In genomic region chr6:170173416-170173990, GRCh38 we compare ENCODE assay signal across 18 cellular contexts.
A peak's percentile ranks its signal among the peaks of the same experiment; 100 is the strongest.
DNase-seq lines count a peak whose midpoint lies in the region; ATAC-seq and TF ChIP-seq lines count a peak whose summit lies in the region.
"Had no signal": no experiment of that assay in that cellular context is flagged by ENCODE, and none has a peak within 500 bp of the region (broad histone marks: within the 10 kb centered on the region; RNA-seq: fewer than 3 reads in every experiment).

No MANE protein-coding gene starts in this region.

- in situ Hi-C loops in mammary epithelial cell (cut with MboI; ENCODE audit: low sequenced_read_pairs in 2 of 2), result no loop called here

- H3K79me2 ChIP-seq in mammary epithelial cell (ENCODE audit: insufficient read depth, low read length), result no peaks in the 10 kb centered on the region

- H3K9me3 ChIP-seq in mammary epithelial cell (replicated peaks; ENCODE audit: insufficient read depth, low read length) (no peaks in the 10 kb centered on the region), adrenal gland (replicated peaks in 1 of 3) (no peaks in the 10 kb centered on the region), vagina (no peaks in the 10 kb centered on the region)
- H3K9me3 ChIP-seq: esophagus muscularis mucosa, right atrium auricular region had no signal

- no peak overlapping the region for H3K9ac ChIP-seq in mammary epithelial cell (ENCODE audit: insufficient read depth, low read length)

- peak overlapping the region; percentile 60 for H3K27ac Mint-ChIP-seq in MCF 10A (ENCODE audit: low read depth, unreplicated experiment)
- H3K27ac Mint-ChIP-seq in nephron progenitor cell, result peak overlapping the region; percentile 5
- H3K27ac Mint-ChIP-seq: activated naive CD8-positive, alpha-beta T cell treated with anti-CD3 and anti-CD28 coated beads for 36 hours; memory B cell had no signal

- peaks cover 5% of the 10 kb centered on the region for H3K4me1 Mint-ChIP-seq in MCF 10A (ENCODE audit: insufficient read depth, unreplicated experiment)
- peaks cover 37% of the 10 kb centered on the region for H3K4me1 Mint-ChIP-seq in nephron progenitor cell
- H3K4me1 Mint-ChIP-seq: memory B cell had no signal

- intact Hi-C loops in MCF 10A (cut with micrococcal nuclease), result loop anchor here (10.0 kb wide), 2 partner anchors 121 to 341 kb away; partner anchors contain the start of gene DLL1
- intact Hi-C loops in mammary epithelial cell (cut with micrococcal nuclease), result loop anchor here (10.0 kb wide), 1 partner anchor 199 kb away; no protein-coding TSS in a partner anchor
- intact Hi-C loops in adrenal gland (cut with DNase I), result no loop called here
- intact Hi-C loops in vagina (cut with DNase I), result no loop called here

- DNase-seq in MCF 10A (ENCODE audit: unreplicated experiment) (no peak), mammary epithelial cell (no peak), adrenal gland (peak in 5 of 7 donors; percentile 3 to 36 (median 13)), nephron progenitor cell (no peak), vagina (ENCODE audit: extremely low spot score in 2 of 2) (peak in 1 of 2 donors; percentile 70), AG08395 (ENCODE audit: low spot score) (no peak)
- DNase-seq in stimulated activated CD4-positive, alpha-beta T cell treated with anti-CD3 and anti-CD28 coated beads, Interleukin-4, amount 100 ng/mL, for 1 hour, result no peak
- DNase-seq: activated CD4-positive, CD25-positive, alpha-beta regulatory T cell treated with anti-CD3 and anti-CD28 coated beads, Interleukin-2, amount 50 U/mL, for 72 hours; activated naive CD8-positive, alpha-beta T cell treated with anti-CD3 and anti-CD28 coated beads for 36 hours; Calu3; immature natural killer cell; NCI-H187; NCI-H510A treated with DMSO at 0.1 percent for 48 hours had no signal

- H3K36me3 Mint-ChIP-seq in MCF 10A (ENCODE audit: insufficient read depth, unreplicated experiment) (peaks cover 10% of the 10 kb centered on the region), nephron progenitor cell (ENCODE audit: low read depth) (no peaks in the 10 kb centered on the region)
- H3K36me3 Mint-ChIP-seq: immature natural killer cell had no signal

- dilution Hi-C loops in mammary epithelial cell (cut with HindIII; ENCODE audit: low sequenced_read_pairs), result no loop called here

- H3K27ac ChIP-seq in mammary epithelial cell (ENCODE audit: insufficient read depth, low read depth, low read length) (no peak overlapping the region), adrenal gland (peak overlapping the region in 1 of 5 donors; percentile 29), vagina (peak overlapping the region; percentile 80)
- H3K27ac ChIP-seq: esophagus muscularis mucosa had no signal

- H3K27me3 ChIP-seq in mammary epithelial cell (ENCODE audit: insufficient read depth, low read length) (no peaks in the 10 kb centered on the region), adrenal gland (no peaks in the 10 kb centered on the region), vagina (no peaks in the 10 kb centered on the region)
- H3K27me3 ChIP-seq: dorsolateral prefrontal cortex, right atrium auricular region had no signal

- H2AFZ ChIP-seq in mammary epithelial cell (ENCODE audit: low read depth, low read length), result no peak overlapping the region

- H3K9me3 Mint-ChIP-seq in MCF 10A (ENCODE audit: unreplicated experiment), result no peaks in the 10 kb centered on the region
- H3K9me3 Mint-ChIP-seq in nephron progenitor cell, result peaks cover 37% of the 10 kb centered on the region

- 63% methylated on average over 7 of the region's 7 CpGs for WGBS in mammary epithelial cell (ENCODE audit: low coverage, missing lambda C conversion rate)
- 59 to 71% (median 60%) methylated on average over 7 of the region's 7 CpGs for WGBS in adrenal gland, 4 donors

- no peak for TF ChIP-seq CTCF in MCF 10A (IDR thresholded peaks at IDR 0.05; ENCODE audit: unreplicated experiment)
- no peak for TF ChIP-seq CTCF in mammary epithelial cell (conservative IDR thresholded peaks at IDR 0.05 in 1 of 2, IDR thresholded peaks at IDR 0.05 in 1 of 2; ENCODE audit: extremely low read depth in 1 of 2, insufficient read depth in 1 of 2, low read depth in 1 of 2, low read length in 2 of 2)
- TF ChIP-seq CTCF in adrenal gland (IDR thresholded peaks at IDR 0.05), result no peak
- no peak for TF ChIP-seq CTCF in nephron progenitor cell (IDR thresholded peaks at IDR 0.05)
- TF ChIP-seq CTCF in vagina (IDR thresholded peaks at IDR 0.05), result no peak

- CTCF ChIA-PET in MCF 10A (lab: Yijun Ruan, JAX) (interaction anchor here (0.6 to 0.7 kb wide), 2 partner anchors 53 to 92 kb away, joined by 3 read pairs; no protein-coding TSS in a partner anchor), mammary epithelial cell (lab: Charles Lee; ENCODE audit: low non-redundant PET) (no interaction called here)

- H3K4me3 Mint-ChIP-seq in MCF 10A (ENCODE audit: unreplicated experiment) (no peak overlapping the region), nephron progenitor cell (no peak overlapping the region)
- H3K4me3 Mint-ChIP-seq: activated naive CD8-positive, alpha-beta T cell treated with anti-CD3 and anti-CD28 coated beads for 36 hours; immature natural killer cell; memory B cell had no signal

- no peaks in the 10 kb centered on the region for H4K20me1 ChIP-seq in mammary epithelial cell (ENCODE audit: insufficient read depth, low read length)

- POLR2A ChIA-PET in MCF 10A (lab: Yijun Ruan, JAX), result no interaction called here

- no peak for ATAC-seq in GM18861 (IDR thresholded peaks at IDR 0.05; ENCODE audit: unreplicated experiment)

- H3K36me3 ChIP-seq in mammary epithelial cell (ENCODE audit: insufficient read depth, low read length), result no peaks in the 10 kb centered on the region
- H3K36me3 ChIP-seq in adrenal gland (replicated peaks in 1 of 2), result no peaks in the 10 kb centered on the region
- no peaks in the 10 kb centered on the region for H3K36me3 ChIP-seq in vagina
- H3K36me3 ChIP-seq: esophagus muscularis mucosa, right atrium auricular region had no signal

- H3K4me1 ChIP-seq in mammary epithelial cell (ENCODE audit: insufficient read depth, low read length), result peaks cover 10% of the 10 kb centered on the region
- H3K4me1 ChIP-seq in adrenal gland (replicated peaks in 1 of 2), result no peaks in the 10 kb centered on the region
- peaks cover 47% of the 10 kb centered on the region for H3K4me1 ChIP-seq in vagina
- H3K4me1 ChIP-seq: esophagus muscularis mucosa had no signal

- H3K4me3 ChIP-seq in mammary epithelial cell (replicated peaks in 1 of 3; ENCODE audit: insufficient read depth in 1 of 3, low read depth in 2 of 3, low read length in 3 of 3), result no peak overlapping the region
- no peak overlapping the region for H3K4me3 ChIP-seq in adrenal gland
- no peak overlapping the region for H3K4me3 ChIP-seq in vagina
- H3K4me3 ChIP-seq: dorsolateral prefrontal cortex, esophagus muscularis mucosa, right atrium auricular region had no signal

- no TSS peak for BruUV-seq in MCF 10A (replicated peaks; lab: Mats Ljungman, UMichigan)
- no TSS peak for BruUV-seq in mammary epithelial cell (replicated peaks; lab: Mats Ljungman, UMichigan)

- TF ChIP-seq POLR2A in adrenal gland (IDR thresholded peaks at IDR 0.05) (no peak), vagina (IDR thresholded peaks at IDR 0.05) (no peak)

- H3K27me3 Mint-ChIP-seq in MCF 10A (ENCODE audit: insufficient read depth, unreplicated experiment), result peaks cover 42% of the 10 kb centered on the region
- peaks cover 19% of the 10 kb centered on the region for H3K27me3 Mint-ChIP-seq in nephron progenitor cell (ENCODE audit: low read depth, poor library complexity)

- no peak overlapping the region for H3K4me2 ChIP-seq in mammary epithelial cell (ENCODE audit: insufficient read depth, low read depth, low read length)

Comparison
In these comparisons a context has a peak if more than half of its experiments do, and no peak if none do; other contexts are left out.
1. DNase-seq: peak in adrenal gland (5 of 7); none in MCF 10A (single experiment), mammary epithelial cell (single experiment), nephron progenitor cell (single experiment), AG08395 (single experiment) and stimulated activated CD4-positive, alpha-beta T cell treated with anti-CD3 and anti-CD28 coated beads, Interleukin-4, amount 100 ng/mL, for 1 hour (single experiment).
2. intact Hi-C loops: an anchor here in MCF 10A (10.0 kb wide) and mammary epithelial cell (10.0 kb wide); none called in adrenal gland and vagina.